ENCODE assay signal across 29 cellular contexts in genomic region chr5:97250113-97250512, GRCh38.
"Had no signal": no experiment of that assay in that cellular context is flagged by ENCODE, and none has a peak within 500 bp of the region (broad histone marks: within the 10 kb centered on the region; RNA-seq: fewer than 3 reads in every experiment).

No MANE protein-coding gene starts in this region.

- H3K4me3 ChIP-seq: colonic mucosa, coronary artery, dorsolateral prefrontal cortex, esophagus muscularis mucosa, esophagus squamous epithelium, gastrocnemius medialis, gastroesophageal sphincter, heart left ventricle, heart right ventricle had no signal

- H3K9me3 Mint-ChIP-seq: endodermal cell had no signal

- H3K27me3 ChIP-seq: colonic mucosa, dorsolateral prefrontal cortex, esophagus muscularis mucosa, esophagus squamous epithelium, gastrocnemius medialis, gastroesophageal sphincter, heart left ventricle, heart right ventricle had no signal

- FAIRE-seq: colon, endometrium, endothelial cell of umbilical vein, frontal cortex had no signal

- H3K27ac Mint-ChIP-seq: dendritic cell treated with granulocyte-macrophage colony-stimulating factor and Interleukin-4, amounts not matched to agents 40 ng/mL and 50 ng/mL, for 4 days; effector memory CD8-positive, alpha-beta T cell had no signal

- H3K4me1 Mint-ChIP-seq: endodermal cell had no signal

- H3K27me3 Mint-ChIP-seq: dendritic cell treated with granulocyte-macrophage colony-stimulating factor and Interleukin-4, amounts not matched to agents 40 ng/mL and 50 ng/mL, for 4 days had no signal

- H3K4me1 ChIP-seq: colonic mucosa, esophagus muscularis mucosa, esophagus squamous epithelium, foreskin keratinocyte, gastrocnemius medialis, gastroesophageal sphincter, heart left ventricle, heart right ventricle had no signal

- DNase-seq: colonic mucosa; cortex of kidney; dermis blood vessel endothelial cell; dorsolateral prefrontal cortex; effector CD4-positive, alpha-beta T cell; effector CD8-positive, alpha-beta T cell; effector memory CD4-positive, alpha-beta T cell; effector memory CD8-positive, alpha-beta T cell; endodermal cell; erythroblast; esophagus squamous epithelium; foreskin fibroblast; foreskin keratinocyte; foreskin melanocyte; gastrocnemius medialis; glutamatergic neuron; head of caudate nucleus; heart left ventricle; heart right ventricle had no signal

- H3K4me3 Mint-ChIP-seq: dendritic cell treated with granulocyte-macrophage colony-stimulating factor and Interleukin-4, amounts not matched to agents 40 ng/mL and 50 ng/mL, for 4 days; effector memory CD8-positive, alpha-beta T cell; endodermal cell had no signal

- H3K27ac ChIP-seq: colonic mucosa, coronary artery, dorsolateral prefrontal cortex, epithelial cell of prostate, esophagus muscularis mucosa, esophagus squamous epithelium, foreskin keratinocyte, gastrocnemius medialis, gastroesophageal sphincter, heart left ventricle, heart right ventricle had no signal

- ATAC-seq: effector memory CD8-positive, alpha-beta T cell; esophagus mucosa; foreskin keratinocyte; gastrocnemius medialis; gastroesophageal sphincter; heart left ventricle; heart right ventricle had no signal

- H3K9me3 ChIP-seq: colonic mucosa, gastrocnemius medialis had no signal

- H3K36me3 ChIP-seq: colonic mucosa, esophagus muscularis mucosa, esophagus squamous epithelium, gastrocnemius medialis, gastroesophageal sphincter, heart left ventricle, heart right ventricle had no signal
